ENCODE assay signal across 15 cellular contexts in genomic region chr14:89284368-89285058, GRCh38.
DNase-seq lines count a peak whose midpoint lies in the region; ATAC-seq and FAIRE-seq lines count a peak whose summit lies in the region.
"Had no signal": no experiment of that assay in that cellular context is flagged by ENCODE, and none has a peak within 500 bp of the region (broad histone marks: within the 10 kb centered on the region; RNA-seq: fewer than 3 reads in every experiment).

No MANE protein-coding gene starts in this region.

- no peaks in the 10 kb centered on the region for H3K27me3 Mint-ChIP-seq in activated T-cell treated with anti-CD3 and anti-CD28 coated beads, Interleukin-2, amount 50 U/mL, for 24 hours
- H3K27me3 Mint-ChIP-seq in T-helper 17 cell = no peaks in the 10 kb centered on the region
- H3K27me3 Mint-ChIP-seq: activated naive CD4-positive, alpha-beta T cell treated with anti-CD3 and anti-CD28 coated beads, Interleukin-2, amount 10 ng/mL, durations not matched to agents 7 days and 5 days had no signal

- no peak overlapping the region for H3K4me3 Mint-ChIP-seq in activated T-cell treated with anti-CD3 and anti-CD28 coated beads, Interleukin-2, amount 50 U/mL, for 24 hours
- no peak overlapping the region for H3K4me3 Mint-ChIP-seq in T-helper 17 cell
- H3K4me3 Mint-ChIP-seq: activated naive CD4-positive, alpha-beta T cell treated with anti-CD3 and anti-CD28 coated beads, Interleukin-2, amount 10 ng/mL, durations not matched to agents 7 days and 5 days had no signal

- ATAC-seq in T-helper 17 cell (no peak), esophagus mucosa (peak; percentile 10), HG02973 (IDR thresholded peaks at IDR 0.05; ENCODE audit: unreplicated experiment) (no peak)

- no peak for FAIRE-seq in urothelium cell line (lab: Jason Lieb, UNC)

- H3K36me3 Mint-ChIP-seq in activated T-cell treated with anti-CD3 and anti-CD28 coated beads, Interleukin-2, amount 50 U/mL, for 24 hours (ENCODE audit: low read depth) = peaks cover 45% of the 10 kb centered on the region
- no peaks in the 10 kb centered on the region for H3K36me3 Mint-ChIP-seq in T-helper 17 cell (ENCODE audit: low read depth)

- H3K4me1 Mint-ChIP-seq in activated T-cell treated with anti-CD3 and anti-CD28 coated beads, Interleukin-2, amount 50 U/mL, for 24 hours (ENCODE audit: low read depth) = peaks cover 65% of the 10 kb centered on the region
- H3K4me1 Mint-ChIP-seq in T-helper 17 cell = peaks cover 24% of the 10 kb centered on the region

- H3K27ac Mint-ChIP-seq in activated T-cell treated with anti-CD3 and anti-CD28 coated beads, Interleukin-2, amount 50 U/mL, for 24 hours = peak overlapping the region; percentile 66
- peak overlapping the region; percentile 6 for H3K27ac Mint-ChIP-seq in T-helper 17 cell
- H3K27ac Mint-ChIP-seq: activated naive CD4-positive, alpha-beta T cell treated with anti-CD3 and anti-CD28 coated beads, Interleukin-2, amount 10 ng/mL, durations not matched to agents 7 days and 5 days had no signal

- H3K9me3 ChIP-seq in T-helper 17 cell (ENCODE audit: control insufficient read depth, low read length, poor library complexity, severe bottlenecking) = no peaks in the 10 kb centered on the region
- H3K9me3 ChIP-seq: left ventricle myocardium inferior, vagina had no signal

- peak; percentile 20 for DNase-seq in activated T-cell treated with anti-CD3 and anti-CD28 coated beads, Interleukin-2, amount 50 U/mL, for 24 hours
- no peak for DNase-seq in activated T-cell treated with anti-CD3 and anti-CD28 coated beads for 4 hours
- no peak for DNase-seq in T-helper 17 cell
- peak; percentile 93 for DNase-seq in stromal cell of bone marrow (ENCODE audit: low read depth)
- no peak for DNase-seq in HuH-7 (ENCODE audit: low spot score)
- no peak for DNase-seq in urothelium cell line (ENCODE audit: low spot score)
- DNase-seq: activated CD4-positive, alpha-beta T cell treated with anti-CD3 and anti-CD28 coated beads, Interleukin-2, amount 50 U/mL, for 48 hours; activated naive CD4-positive, alpha-beta T cell treated with anti-CD3 and anti-CD28 coated beads, Interleukin-2, amount 10 ng/mL, durations not matched to agents 7 days and 5 days; effector CD4-positive, alpha-beta T cell; KBM-7; left ventricle myocardium inferior; NCI-H146 had no signal

- H3K9me3 Mint-ChIP-seq in activated T-cell treated with anti-CD3 and anti-CD28 coated beads, Interleukin-2, amount 50 U/mL, for 24 hours = no peaks in the 10 kb centered on the region
- H3K9me3 Mint-ChIP-seq: activated naive CD4-positive, alpha-beta T cell treated with anti-CD3 and anti-CD28 coated beads, Interleukin-2, amount 10 ng/mL, durations not matched to agents 7 days and 5 days had no signal

Comparison
In these comparisons a context has a peak if more than half of its experiments do, and no peak if none do; other contexts are left out.
1. DNase-seq: peak in activated T-cell treated with anti-CD3 and anti-CD28 coated beads, Interleukin-2, amount 50 U/mL, for 24 hours (single experiment) and stromal cell of bone marrow (single experiment); none in activated T-cell treated with anti-CD3 and anti-CD28 coated beads for 4 hours (single experiment), T-helper 17 cell (0 of 3), HuH-7 (single experiment) and urothelium cell line (single experiment).